1 cellular context compared by ENCODE assay signal in the genomic region with DNA sequence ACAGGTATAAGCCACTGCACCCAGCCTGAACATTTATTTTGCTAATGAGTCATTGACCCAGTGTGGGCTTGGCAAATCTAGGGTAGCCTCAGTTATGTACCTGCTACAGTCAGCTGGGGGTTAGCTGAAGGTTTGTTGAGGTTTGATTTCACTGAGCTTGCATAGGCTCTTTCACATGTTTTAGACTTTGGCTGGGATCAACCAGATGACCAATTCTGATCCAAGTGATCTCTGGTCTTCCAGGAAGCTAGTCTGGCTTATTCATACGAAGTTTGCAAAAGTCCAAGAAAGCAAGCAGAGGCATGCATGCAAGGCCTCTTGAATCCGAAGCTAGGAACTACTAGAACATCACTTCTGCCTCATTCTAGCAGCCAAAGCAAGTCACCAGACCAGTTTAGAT.
TF ChIP-seq lines count a peak whose summit lies in the region.

No MANE protein-coding gene starts in this region.

TF ChIP-seq in GM23338, 12 proteins besides CTCF, POLR2A, EP300 and RAD21:
- no peak for TF ChIP-seq ZNF331 (CRISPR knock-in tag; IDR thresholded peaks at IDR 0.05; ENCODE audit: low read depth)
- TF ChIP-seq, protein P1, sequence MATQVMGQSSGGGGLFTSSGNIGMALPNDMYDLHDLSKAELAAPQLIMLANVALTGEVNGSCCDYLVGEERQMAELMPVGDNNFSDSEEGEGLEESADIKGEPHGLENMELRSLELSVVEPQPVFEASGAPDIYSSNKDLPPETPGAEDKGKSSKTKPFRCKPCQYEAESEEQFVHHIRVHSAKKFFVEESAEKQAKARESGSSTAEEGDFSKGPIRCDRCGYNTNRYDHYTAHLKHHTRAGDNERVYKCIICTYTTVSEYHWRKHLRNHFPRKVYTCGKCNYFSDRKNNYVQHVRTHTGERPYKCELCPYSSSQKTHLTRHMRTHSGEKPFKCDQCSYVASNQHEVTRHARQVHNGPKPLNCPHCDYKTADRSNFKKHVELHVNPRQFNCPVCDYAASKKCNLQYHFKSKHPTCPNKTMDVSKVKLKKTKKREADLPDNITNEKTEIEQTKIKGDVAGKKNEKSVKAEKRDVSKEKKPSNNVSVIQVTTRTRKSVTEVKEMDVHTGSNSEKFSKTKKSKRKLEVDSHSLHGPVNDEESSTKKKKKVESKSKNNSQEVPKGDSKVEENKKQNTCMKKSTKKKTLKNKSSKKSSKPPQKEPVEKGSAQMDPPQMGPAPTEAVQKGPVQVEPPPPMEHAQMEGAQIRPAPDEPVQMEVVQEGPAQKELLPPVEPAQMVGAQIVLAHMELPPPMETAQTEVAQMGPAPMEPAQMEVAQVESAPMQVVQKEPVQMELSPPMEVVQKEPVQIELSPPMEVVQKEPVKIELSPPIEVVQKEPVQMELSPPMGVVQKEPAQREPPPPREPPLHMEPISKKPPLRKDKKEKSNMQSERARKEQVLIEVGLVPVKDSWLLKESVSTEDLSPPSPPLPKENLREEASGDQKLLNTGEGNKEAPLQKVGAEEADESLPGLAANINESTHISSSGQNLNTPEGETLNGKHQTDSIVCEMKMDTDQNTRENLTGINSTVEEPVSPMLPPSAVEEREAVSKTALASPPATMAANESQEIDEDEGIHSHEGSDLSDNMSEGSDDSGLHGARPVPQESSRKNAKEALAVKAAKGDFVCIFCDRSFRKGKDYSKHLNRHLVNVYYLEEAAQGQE (IDR thresholded peaks at IDR 0.05; ENCODE audit: unreplicated experiment), result no peak
- TF ChIP-seq, protein P2, sequence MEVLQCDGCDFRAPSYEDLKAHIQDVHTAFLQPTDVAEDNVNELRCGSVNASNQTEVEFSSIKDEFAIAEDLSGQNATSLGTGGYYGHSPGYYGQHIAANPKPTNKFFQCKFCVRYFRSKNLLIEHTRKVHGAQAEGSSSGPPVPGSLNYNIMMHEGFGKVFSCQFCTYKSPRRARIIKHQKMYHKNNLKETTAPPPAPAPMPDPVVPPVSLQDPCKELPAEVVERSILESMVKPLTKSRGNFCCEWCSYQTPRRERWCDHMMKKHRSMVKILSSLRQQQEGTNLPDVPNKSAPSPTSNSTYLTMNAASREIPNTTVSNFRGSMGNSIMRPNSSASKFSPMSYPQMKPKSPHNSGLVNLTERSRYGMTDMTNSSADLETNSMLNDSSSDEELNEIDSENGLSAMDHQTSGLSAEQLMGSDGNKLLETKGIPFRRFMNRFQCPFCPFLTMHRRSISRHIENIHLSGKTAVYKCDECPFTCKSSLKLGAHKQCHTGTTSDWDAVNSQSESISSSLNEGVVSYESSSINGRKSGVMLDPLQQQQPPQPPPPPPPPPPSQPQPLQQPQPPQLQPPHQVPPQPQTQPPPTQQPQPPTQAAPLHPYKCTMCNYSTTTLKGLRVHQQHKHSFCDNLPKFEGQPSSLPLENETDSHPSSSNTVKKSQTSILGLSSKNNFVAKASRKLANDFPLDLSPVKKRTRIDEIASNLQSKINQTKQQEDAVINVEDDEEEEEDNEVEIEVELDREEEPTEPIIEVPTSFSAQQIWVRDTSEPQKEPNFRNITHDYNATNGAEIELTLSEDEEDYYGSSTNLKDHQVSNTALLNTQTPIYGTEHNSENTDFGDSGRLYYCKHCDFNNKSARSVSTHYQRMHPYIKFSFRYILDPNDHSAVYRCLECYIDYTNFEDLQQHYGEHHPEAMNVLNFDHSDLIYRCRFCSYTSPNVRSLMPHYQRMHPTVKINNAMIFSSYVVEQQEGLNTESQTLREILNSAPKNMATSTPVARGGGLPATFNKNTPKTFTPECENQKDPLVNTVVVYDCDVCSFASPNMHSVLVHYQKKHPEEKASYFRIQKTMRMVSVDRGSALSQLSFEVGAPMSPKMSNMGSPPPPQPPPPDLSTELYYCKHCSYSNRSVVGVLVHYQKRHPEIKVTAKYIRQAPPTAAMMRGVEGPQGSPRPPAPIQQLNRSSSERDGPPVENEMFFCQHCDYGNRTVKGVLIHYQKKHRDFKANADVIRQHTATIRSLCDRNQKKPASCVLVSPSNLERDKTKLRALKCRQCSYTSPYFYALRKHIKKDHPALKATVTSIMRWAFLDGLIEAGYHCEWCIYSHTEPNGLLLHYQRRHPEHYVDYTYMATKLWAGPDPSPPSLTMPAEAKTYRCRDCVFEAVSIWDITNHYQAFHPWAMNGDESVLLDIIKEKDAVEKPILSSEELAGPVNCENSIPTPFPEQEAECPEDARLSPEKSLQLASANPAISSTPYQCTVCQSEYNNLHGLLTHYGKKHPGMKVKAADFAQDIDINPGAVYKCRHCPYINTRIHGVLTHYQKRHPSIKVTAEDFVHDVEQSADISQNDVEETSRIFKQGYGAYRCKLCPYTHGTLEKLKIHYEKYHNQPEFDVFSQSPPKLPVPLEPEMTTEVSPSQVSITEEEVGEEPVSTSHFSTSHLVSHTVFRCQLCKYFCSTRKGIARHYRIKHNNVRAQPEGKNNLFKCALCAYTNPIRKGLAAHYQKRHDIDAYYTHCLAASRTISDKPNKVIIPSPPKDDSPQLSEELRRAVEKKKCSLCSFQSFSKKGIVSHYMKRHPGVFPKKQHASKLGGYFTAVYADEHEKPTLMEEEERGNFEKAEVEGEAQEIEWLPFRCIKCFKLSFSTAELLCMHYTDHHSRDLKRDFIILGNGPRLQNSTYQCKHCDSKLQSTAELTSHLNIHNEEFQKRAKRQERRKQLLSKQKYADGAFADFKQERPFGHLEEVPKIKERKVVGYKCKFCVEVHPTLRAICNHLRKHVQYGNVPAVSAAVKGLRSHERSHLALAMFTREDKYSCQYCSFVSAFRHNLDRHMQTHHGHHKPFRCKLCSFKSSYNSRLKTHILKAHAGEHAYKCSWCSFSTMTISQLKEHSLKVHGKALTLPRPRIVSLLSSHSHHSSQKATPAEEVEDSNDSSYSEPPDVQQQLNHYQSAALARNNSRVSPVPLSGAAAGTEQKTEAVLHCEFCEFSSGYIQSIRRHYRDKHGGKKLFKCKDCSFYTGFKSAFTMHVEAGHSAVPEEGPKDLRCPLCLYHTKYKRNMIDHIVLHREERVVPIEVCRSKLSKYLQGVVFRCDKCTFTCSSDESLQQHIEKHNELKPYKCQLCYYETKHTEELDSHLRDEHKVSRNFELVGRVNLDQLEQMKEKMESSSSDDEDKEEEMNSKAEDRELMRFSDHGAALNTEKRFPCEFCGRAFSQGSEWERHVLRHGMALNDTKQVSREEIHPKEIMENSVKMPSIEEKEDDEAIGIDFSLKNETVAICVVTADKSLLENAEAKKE (CRISPR knock-in tag; IDR thresholded peaks at IDR 0.05), result no peak
- no peak for TF ChIP-seq EZH2phosphoT487 (IDR thresholded peaks at IDR 0.05; ENCODE audit: unreplicated experiment)
- no peak for TF ChIP-seq NANOG (IDR thresholded peaks at IDR 0.05; ENCODE audit: borderline replicate concordance)
- no peak for TF ChIP-seq CREB1 (CRISPR knock-in tag; IDR thresholded peaks at IDR 0.05; ENCODE audit: low read depth)
- TF ChIP-seq JUNB (IDR thresholded peaks at IDR 0.05; ENCODE audit: unreplicated experiment), result no peak
- TF ChIP-seq POLR2AphosphoS5 (IDR thresholded peaks at IDR 0.05; ENCODE audit: low read depth), result no peak
- TF ChIP-seq, protein P3, sequence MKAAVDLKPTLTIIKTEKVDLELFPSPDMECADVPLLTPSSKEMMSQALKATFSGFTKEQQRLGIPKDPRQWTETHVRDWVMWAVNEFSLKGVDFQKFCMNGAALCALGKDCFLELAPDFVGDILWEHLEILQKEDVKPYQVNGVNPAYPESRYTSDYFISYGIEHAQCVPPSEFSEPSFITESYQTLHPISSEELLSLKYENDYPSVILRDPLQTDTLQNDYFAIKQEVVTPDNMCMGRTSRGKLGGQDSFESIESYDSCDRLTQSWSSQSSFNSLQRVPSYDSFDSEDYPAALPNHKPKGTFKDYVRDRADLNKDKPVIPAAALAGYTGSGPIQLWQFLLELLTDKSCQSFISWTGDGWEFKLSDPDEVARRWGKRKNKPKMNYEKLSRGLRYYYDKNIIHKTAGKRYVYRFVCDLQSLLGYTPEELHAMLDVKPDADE (IDR thresholded peaks at IDR 0.05), result no peak
- TF ChIP-seq STAT1 (IDR thresholded peaks at IDR 0.05; ENCODE audit: unreplicated experiment), result no peak
- TF ChIP-seq ZNF114 (CRISPR knock-in tag; IDR thresholded peaks at IDR 0.05), result no peak
- no peak for TF ChIP-seq EZH2 (IDR thresholded peaks at IDR 0.05; ENCODE audit: low read depth, unreplicated experiment)
